ENCODE assay signal across 9 cellular contexts in genomic region chr15:89888214-89888804, GRCh38. TPM values are rescaled to one million over a fixed set of nuclear protein-coding genes. Genes with fewer than 3 reads are reported as not detected.
DNase-seq lines count a peak whose midpoint lies in the region; TF ChIP-seq lines count a peak whose summit lies in the region.
"Had no signal": no experiment of that assay in that cellular context is flagged by ENCODE, and none has a peak within 500 bp of the region (broad histone marks: within the 10 kb centered on the region; RNA-seq: fewer than 3 reads in every experiment).

No MANE protein-coding gene starts in this region.

- peak; percentile 78 to 81 for TF ChIP-seq RAD21 in liver (IDR thresholded peaks at IDR 0.05)

- CTCF ChIA-PET in CD8-positive, alpha-beta memory T cell (lab: Charles Lee), result interaction anchor here (1.8 to 5.1 kb wide), 3 partner anchors 11 to 183 kb away, joined by 5 to 29 read pairs (median 6); no protein-coding TSS in a partner anchor

- intact Hi-C loops in activated T-helper 1 cell treated with anti-CD3 and anti-CD28 coated beads, Interleukin-12 subunit alpha, Interleukin-12 subunit beta, Interleukin-2, Interleukin-4 antibody, amounts not matched to agents 30 ng/mL and 10 ng/mL and 1 ng/mL, durations not matched to agents 14 hours and 24 hours and 36 hours (cut with micrococcal nuclease), result no loop called here
- intact Hi-C loops in stomach (cut with DNase I; ENCODE audit: low total_unique reads), result no loop called here

- TF ChIP-seq CTCF in liver (IDR thresholded peaks at IDR 0.05; ENCODE audit: low read depth, low read length, missing input control), result peak; percentile 37
- peak in 2 of 7 experiments; percentile 10 to 17 for TF ChIP-seq CTCF in stomach (IDR thresholded peaks at IDR 0.05)

- POLR2A ChIA-PET in CD8-positive, alpha-beta memory T cell (lab: Charles Lee), result no interaction called here

- no peak overlapping the region for H3K4me3 Mint-ChIP-seq in activated T-helper 1 cell treated with anti-CD3 and anti-CD28 coated beads, Interleukin-12 subunit alpha, Interleukin-12 subunit beta, Interleukin-2, Interleukin-4 antibody, amounts not matched to agents 30 ng/mL and 10 ng/mL and 1 ng/mL, durations not matched to agents 14 hours and 24 hours and 36 hours
- no peak overlapping the region for H3K4me3 Mint-ChIP-seq in CD8-positive, alpha-beta memory T cell
- H3K4me3 Mint-ChIP-seq: central memory CD8-positive, alpha-beta T cell had no signal

- H3K27me3 ChIP-seq in liver (ENCODE audit: control insufficient read depth in 4 of 4, insufficient read depth in 4 of 4, low read length in 3 of 4) (no peaks in the 10 kb centered on the region), stomach (no peaks in the 10 kb centered on the region)
- H3K27me3 ChIP-seq in CD8-positive, alpha-beta memory T cell (ENCODE audit: insufficient read depth, low read length, poor library complexity, severe bottlenecking), result no peaks in the 10 kb centered on the region

- in situ Hi-C loops in KBM-7 (cut with MboI; ENCODE audit: low pct_unique_long_range_greater_than_20kb, low sequenced_read_pairs), result loop anchor here (25.0 kb wide), 1 partner anchor 126 kb away; the partner anchor contains the start of gene MESP1

- DNase-seq in DMS 273 (lab: John Stamatoyannopoulos, UW; ENCODE audit: unreplicated experiment), result peak; percentile 75
- peak; percentile 55 for DNase-seq in KBM-7
- DNase-seq in activated T-helper 1 cell treated with anti-CD3 and anti-CD28 coated beads, Interleukin-12 subunit alpha, Interleukin-12 subunit beta, Interleukin-2, Interleukin-4 antibody, amounts not matched to agents 30 ng/mL and 10 ng/mL and 1 ng/mL, durations not matched to agents 14 hours and 24 hours and 36 hours (ENCODE audit: low spot score), result no peak
- no peak for DNase-seq in NCI-H1930 (lab: John Stamatoyannopoulos, UW)
- DNase-seq in NCI-H2107 (lab: John Stamatoyannopoulos, UW), result no peak
- DNase-seq in stomach, result no peak
- DNase-seq in CD8-positive, alpha-beta memory T cell, result no peak

- H3K4me3 ChIP-seq in liver (ENCODE audit: low read depth in 1 of 3, low read length in 3 of 3) (no peak overlapping the region), stomach (no peak overlapping the region)
- no peak overlapping the region for H3K4me3 ChIP-seq in CD8-positive, alpha-beta memory T cell (ENCODE audit: low read length)

- H3K9me3 ChIP-seq in liver (ENCODE audit: control insufficient read depth in 4 of 4, low read length in 3 of 4) (no peaks in the 10 kb centered on the region), stomach (no peaks in the 10 kb centered on the region)
- H3K9me3 ChIP-seq in CD8-positive, alpha-beta memory T cell (ENCODE audit: low read length), result no peaks in the 10 kb centered on the region

- no peak overlapping the region for H3K27ac ChIP-seq in liver (ENCODE audit: low read depth in 1 of 2, low read length in 2 of 2)
- no peak overlapping the region for H3K27ac ChIP-seq in stomach
- no peak overlapping the region for H3K27ac ChIP-seq in CD8-positive, alpha-beta memory T cell (ENCODE audit: low read depth, low read length)

- H3K36me3 ChIP-seq in liver (ENCODE audit: control insufficient read depth in 4 of 4, insufficient read depth in 3 of 4, low read depth in 1 of 4, low read length in 3 of 4) (peaks cover 9 to 41% (median 29%) of the 10 kb centered on the region in 4 donors), stomach (peaks cover 40 to 58% (median 53%) of the 10 kb centered on the region in 4 donors)
- peaks cover 16% of the 10 kb centered on the region for H3K36me3 ChIP-seq in CD8-positive, alpha-beta memory T cell (ENCODE audit: insufficient read depth, low read length)

- H3K4me1 ChIP-seq in liver (ENCODE audit: control insufficient read depth in 4 of 4, insufficient read depth in 4 of 4, low read length in 3 of 4) (peaks cover 1 to 17% (median 8%) of the 10 kb centered on the region in 4 donors), stomach (peaks cover 7 to 38% (median 23%) of the 10 kb centered on the region in 4 donors)
- H3K4me1 ChIP-seq in CD8-positive, alpha-beta memory T cell (ENCODE audit: insufficient read depth, low read length), result peaks cover 24% of the 10 kb centered on the region

- H3K9ac ChIP-seq in liver (ENCODE audit: low read depth in 1 of 2, low read length in 2 of 2), result no peak overlapping the region

- H3K4me1 Mint-ChIP-seq in activated T-helper 1 cell treated with anti-CD3 and anti-CD28 coated beads, Interleukin-12 subunit alpha, Interleukin-12 subunit beta, Interleukin-2, Interleukin-4 antibody, amounts not matched to agents 30 ng/mL and 10 ng/mL and 1 ng/mL, durations not matched to agents 14 hours and 24 hours and 36 hours (ENCODE audit: low read depth), result peaks cover 36% of the 10 kb centered on the region
- peaks cover 20 to 35% (median 34%) of the 10 kb centered on the region in 3 donors for H3K4me1 Mint-ChIP-seq in CD8-positive, alpha-beta memory T cell

- H3K36me3 Mint-ChIP-seq in activated T-helper 1 cell treated with anti-CD3 and anti-CD28 coated beads, Interleukin-12 subunit alpha, Interleukin-12 subunit beta, Interleukin-2, Interleukin-4 antibody, amounts not matched to agents 30 ng/mL and 10 ng/mL and 1 ng/mL, durations not matched to agents 14 hours and 24 hours and 36 hours (ENCODE audit: low read depth), result peaks cover 22% of the 10 kb centered on the region
- peaks cover 7 to 42% (median 8%) of the 10 kb centered on the region in 3 donors for H3K36me3 Mint-ChIP-seq in CD8-positive, alpha-beta memory T cell

- peak overlapping the region; percentile 40 for H3K27ac Mint-ChIP-seq in activated T-helper 1 cell treated with anti-CD3 and anti-CD28 coated beads, Interleukin-12 subunit alpha, Interleukin-12 subunit beta, Interleukin-2, Interleukin-4 antibody, amounts not matched to agents 30 ng/mL and 10 ng/mL and 1 ng/mL, durations not matched to agents 14 hours and 24 hours and 36 hours
- H3K27ac Mint-ChIP-seq in CD8-positive, alpha-beta memory T cell, result peak overlapping the region in 1 of 8 donors; percentile 11

- no peak for TF ChIP-seq POLR2A in stomach (IDR thresholded peaks at IDR 0.05)

- TF ChIP-seq EP300 in stomach (IDR thresholded peaks at IDR 0.05), result no peak

- H3K27me3 Mint-ChIP-seq in activated T-helper 1 cell treated with anti-CD3 and anti-CD28 coated beads, Interleukin-12 subunit alpha, Interleukin-12 subunit beta, Interleukin-2, Interleukin-4 antibody, amounts not matched to agents 30 ng/mL and 10 ng/mL and 1 ng/mL, durations not matched to agents 14 hours and 24 hours and 36 hours (ENCODE audit: insufficient read depth), result no peaks in the 10 kb centered on the region
- no peaks in the 10 kb centered on the region for H3K27me3 Mint-ChIP-seq in CD8-positive, alpha-beta memory T cell
- H3K27me3 Mint-ChIP-seq: central memory CD8-positive, alpha-beta T cell had no signal

- no peaks in the 10 kb centered on the region for H3K9me3 Mint-ChIP-seq in activated T-helper 1 cell treated with anti-CD3 and anti-CD28 coated beads, Interleukin-12 subunit alpha, Interleukin-12 subunit beta, Interleukin-2, Interleukin-4 antibody, amounts not matched to agents 30 ng/mL and 10 ng/mL and 1 ng/mL, durations not matched to agents 14 hours and 24 hours and 36 hours
- H3K9me3 Mint-ChIP-seq in CD8-positive, alpha-beta memory T cell, result no peaks in the 10 kb centered on the region
- H3K9me3 Mint-ChIP-seq: central memory CD8-positive, alpha-beta T cell had no signal

- WGBS in liver, result 52% methylated on average over 4 of the region's 4 CpGs
- 35 to 57% (median 50%) methylated on average over 4 of the region's 4 CpGs for WGBS in stomach, 5 donors

TF ChIP-seq in liver, 16 proteins besides CTCF, POLR2A, EP300 and RAD21 (continues in another document):
- TF ChIP-seq, protein P1, sequence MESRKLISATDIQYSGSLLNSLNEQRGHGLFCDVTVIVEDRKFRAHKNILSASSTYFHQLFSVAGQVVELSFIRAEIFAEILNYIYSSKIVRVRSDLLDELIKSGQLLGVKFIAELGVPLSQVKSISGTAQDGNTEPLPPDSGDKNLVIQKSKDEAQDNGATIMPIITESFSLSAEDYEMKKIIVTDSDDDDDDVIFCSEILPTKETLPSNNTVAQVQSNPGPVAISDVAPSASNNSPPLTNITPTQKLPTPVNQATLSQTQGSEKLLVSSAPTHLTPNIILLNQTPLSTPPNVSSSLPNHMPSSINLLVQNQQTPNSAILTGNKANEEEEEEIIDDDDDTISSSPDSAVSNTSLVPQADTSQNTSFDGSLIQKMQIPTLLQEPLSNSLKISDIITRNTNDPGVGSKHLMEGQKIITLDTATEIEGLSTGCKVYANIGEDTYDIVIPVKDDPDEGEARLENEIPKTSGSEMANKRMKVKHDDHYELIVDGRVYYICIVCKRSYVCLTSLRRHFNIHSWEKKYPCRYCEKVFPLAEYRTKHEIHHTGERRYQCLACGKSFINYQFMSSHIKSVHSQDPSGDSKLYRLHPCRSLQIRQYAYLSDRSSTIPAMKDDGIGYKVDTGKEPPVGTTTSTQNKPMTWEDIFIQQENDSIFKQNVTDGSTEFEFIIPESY (IDR thresholded peaks at IDR 0.05), result no peak
- TF ChIP-seq HNF4A (conservative IDR thresholded peaks at IDR 0.05), result no peak
- TF ChIP-seq RXRA (IDR thresholded peaks at IDR 0.05), result no peak
- no peak for TF ChIP-seq HNF4G (IDR thresholded peaks at IDR 0.05)
- TF ChIP-seq YY1 (IDR thresholded peaks at IDR 0.05), result no peak
- no peak for TF ChIP-seq JUND (IDR thresholded peaks at IDR 0.05)

RNA-seq across cellular contexts. Expression of gene AP3S2, which starts 5.5 kb away (rescaled TPM):
- total RNA-seq in activated T-helper 1 cell treated with anti-CD3 and anti-CD28 coated beads, Interleukin-12 subunit alpha, Interleukin-12 subunit beta, Interleukin-2, Interleukin-4 antibody, amounts not matched to agents 30 ng/mL and 10 ng/mL and 1 ng/mL, durations not matched to agents 14 hours and 24 hours and 36 hours, result 21.4 and 24.7 TPM in 2 replicates
- total RNA-seq in liver (10 to 100 TPM; 24.1 to 73.5 TPM), stomach (10 to 100 TPM; 14.6 to 90.4 (median 34.5) TPM)
- polyA plus RNA-seq in liver (10 to 100 TPM in 1 of 2 donors, 1 to 10 TPM in 1; 8.4 to 27.6 TPM), stomach (10 to 100 TPM in 2 of 3 donors, 1 to 10 TPM in 1; 8.4 to 24.7 (median 23.2) TPM)
- total RNA-seq in CD8-positive, alpha-beta memory T cell, result 10 to 100 TPM; 23.5 to 24.5 TPM
- polyA plus RNA-seq in CD8-positive, alpha-beta memory T cell, result 35.8 TPM

RNA-seq across cellular contexts. Expression of gene ARPIN, which starts 24.4 kb away (rescaled TPM):
- not detected in 2 replicates for total RNA-seq in activated T-helper 1 cell treated with anti-CD3 and anti-CD28 coated beads, Interleukin-12 subunit alpha, Interleukin-12 subunit beta, Interleukin-2, Interleukin-4 antibody, amounts not matched to agents 30 ng/mL and 10 ng/mL and 1 ng/mL, durations not matched to agents 14 hours and 24 hours and 36 hours
- total RNA-seq in liver (1 to 10 TPM; 3.9 to 7.2 TPM), stomach (10 to 100 TPM in 4 of 5 donors, 1 to 10 TPM in 1; 1.2 to 24.8 (median 17.4) TPM)
- polyA plus RNA-seq in liver (1 to 10 TPM; 1.6 to 3.2 TPM), stomach (10 to 100 TPM in 2 of 3 donors, 1 to 10 TPM in 1; 7.4 to 13.4 (median 11.0) TPM)
- total RNA-seq in CD8-positive, alpha-beta memory T cell, result under 1 TPM; 0.02 TPM
- not detected for polyA plus RNA-seq in CD8-positive, alpha-beta memory T cell

Comparison
In these comparisons a context has a peak if more than half of its experiments do, and no peak if none do; other contexts are left out.
1. DNase-seq: peak in DMS 273 (single experiment) and KBM-7 (single experiment); none in activated T-helper 1 cell treated with anti-CD3 and anti-CD28 coated beads, Interleukin-12 subunit alpha, Interleukin-12 subunit beta, Interleukin-2, Interleukin-4 antibody, amounts not matched to agents 30 ng/mL and 10 ng/mL and 1 ng/mL, durations not matched to agents 14 hours and 24 hours and 36 hours (single experiment), NCI-H1930 (0 of 2), NCI-H2107 (single experiment), stomach (single experiment) and CD8-positive, alpha-beta memory T cell (0 of 5).